In the genomic region with DNA sequence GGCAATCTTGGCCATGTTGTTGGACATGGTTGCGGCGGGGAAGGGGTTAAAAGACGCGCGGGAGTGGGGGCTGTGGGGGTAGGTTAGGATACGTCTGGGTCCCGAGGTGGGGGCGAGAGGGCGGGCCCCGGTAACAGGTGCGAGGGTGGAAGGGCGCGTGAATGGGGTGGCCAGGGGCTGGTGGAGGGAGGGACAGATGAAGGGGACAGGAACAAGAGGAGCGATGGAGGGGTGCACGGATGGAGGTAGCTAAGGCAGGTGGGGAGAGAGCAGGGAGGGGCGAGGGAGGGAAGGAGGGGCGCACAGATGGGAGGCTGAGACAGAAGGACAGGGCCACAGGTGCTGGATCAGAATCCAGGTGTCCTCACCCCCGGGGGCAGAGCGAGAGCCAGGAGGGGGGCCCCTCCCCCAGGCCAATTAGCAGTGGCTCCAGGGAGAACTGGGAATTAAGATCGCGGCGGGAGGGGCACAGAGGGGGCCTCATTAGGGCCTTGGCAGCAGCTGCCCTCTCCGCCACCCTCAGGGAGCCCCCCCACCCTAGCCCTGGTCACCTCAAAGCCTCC, we compare ENCODE assay signal across 8 cellular contexts. TPM values are rescaled to one million over a fixed set of nuclear protein-coding genes. Genes with fewer than 3 reads are reported as not detected.
DNase-seq lines count a peak whose midpoint lies in the region; TF ChIP-seq lines count a peak whose summit lies in the region.
"Had no signal": no experiment of that assay in that cellular context is flagged by ENCODE, and none has a peak within 500 bp of the region (broad histone marks: within the 10 kb centered on the region; RNA-seq: fewer than 3 reads in every experiment).

No MANE protein-coding gene starts in this region.

- no peak overlapping the region for H3T11ph ChIP-seq in H9 (ENCODE audit: low read length)

- no peak overlapping the region for H2BK12ac ChIP-seq in H9 (ENCODE audit: insufficient read length, low read depth, low read length)
- no peak overlapping the region for H2BK12ac ChIP-seq in trophoblast cell (ENCODE audit: low read length)

- H2AFZ ChIP-seq in H9 (ENCODE audit: low read length) = no peak overlapping the region
- H2AFZ ChIP-seq in trophoblast cell (ENCODE audit: insufficient read depth, low read length, poor library complexity) = no peak overlapping the region

- no peaks in the 10 kb centered on the region for H3K79me1 ChIP-seq in H9 (ENCODE audit: insufficient read depth, low read depth, low read length, poor library complexity, severe bottlenecking)
- H3K79me1 ChIP-seq in trophoblast cell (ENCODE audit: low read length) = peaks cover 9% of the 10 kb centered on the region

- H3K27me3 ChIP-seq in H9 (ENCODE audit: insufficient read depth, low read length) (peaks cover 28% of the 10 kb centered on the region), trophoblast cell (ENCODE audit: insufficient read depth, low read length) (peaks cover 17% of the 10 kb centered on the region)

- no peaks in the 10 kb centered on the region for H3K36me3 ChIP-seq in trophoblast cell (ENCODE audit: control insufficient read depth in 1 of 2, insufficient read depth in 2 of 2, low read length in 2 of 2)

- no peaks in the 10 kb centered on the region for H3K36me3 Mint-ChIP-seq in H9 (ENCODE audit: insufficient read depth in 1 of 3, low read depth in 3 of 3)
- no peaks in the 10 kb centered on the region for H3K36me3 Mint-ChIP-seq in chondrocyte (ENCODE audit: low read depth)

- H3K9me3 ChIP-seq in H9 (ENCODE audit: control insufficient read depth, low read depth, low read length) = no peaks in the 10 kb centered on the region
- H3K9me3 ChIP-seq in trophoblast cell (ENCODE audit: insufficient read depth, low read depth, low read length) = peaks cover 3% of the 10 kb centered on the region

- no peak overlapping the region for H4K5ac ChIP-seq in H9 (ENCODE audit: insufficient read length, low read depth, low read length)

- H3K18ac ChIP-seq in H9 (ENCODE audit: insufficient read length, low read depth, low read length) (no peak overlapping the region), trophoblast cell (ENCODE audit: low read length) (no peak overlapping the region)

- H4K91ac ChIP-seq in H9 (ENCODE audit: insufficient read length, low read depth, low read length) (no peak overlapping the region), trophoblast cell (ENCODE audit: low read depth, low read length) (no peak overlapping the region)

- H3K23me2 ChIP-seq in H9 (ENCODE audit: insufficient read length, low read depth, low read length, poor library complexity, severe bottlenecking) = peaks cover 18% of the 10 kb centered on the region

- H2BK20ac ChIP-seq in H9 (ENCODE audit: low read depth, low read length, poor library complexity, severe bottlenecking) = no peak overlapping the region

- DNase-seq in H9 (peak; percentile 61), NCI-H2171 treated with DMSO at 0.1 percent for 48 hours (lab: John Stamatoyannopoulos, UW) (peak; percentile 97), chondrocyte (ENCODE audit: low spot score) (no peak), trophoblast cell (no peak), T1000 (lab: John Stamatoyannopoulos, UW) (no peak), NCI-H2029 (lab: John Stamatoyannopoulos, UW) (no peak)
- no peak for DNase-seq in effector CD4-positive, alpha-beta T cell
- DNase-seq: NCI-H510A treated with DMSO at 0.1 percent for 48 hours had no signal

- H3K23ac ChIP-seq in H9 (ENCODE audit: insufficient read length, low read depth, low read length) (no peak overlapping the region), trophoblast cell (ENCODE audit: low read length) (no peak overlapping the region)

- no peak overlapping the region for H2BK5ac ChIP-seq in H9 (ENCODE audit: insufficient read length, low read length)
- no peak overlapping the region for H2BK5ac ChIP-seq in trophoblast cell (ENCODE audit: low read depth, low read length, poor library complexity)

- no peak overlapping the region for H3K9ac ChIP-seq in H9 (ENCODE audit: extremely low read depth, insufficient read length, low read length)
- no peak overlapping the region for H3K9ac ChIP-seq in trophoblast cell (ENCODE audit: low read length)

- H4K8ac ChIP-seq in H9 (replicated peaks; ENCODE audit: insufficient read length, low read depth, low read length) (no peak overlapping the region), trophoblast cell (ENCODE audit: low read depth, low read length) (no peak overlapping the region)

- H3K4me1 ChIP-seq in H9 (ENCODE audit: insufficient read depth, low read length) = peaks cover 7% of the 10 kb centered on the region; the same call in 1 of the 2 replicates
- peaks cover 14 to 23% of the 10 kb centered on the region in 2 experiments for H3K4me1 ChIP-seq in trophoblast cell (ENCODE audit: control insufficient read depth in 1 of 2, insufficient read depth in 2 of 2, low read length in 2 of 2)

- H3K27me3 Mint-ChIP-seq in H9 (ENCODE audit: low read depth) (peaks cover 45% of the 10 kb centered on the region), chondrocyte (ENCODE audit: low read depth) (peaks cover 2% of the 10 kb centered on the region)

- no peak overlapping the region for H2BK15ac ChIP-seq in H9 (ENCODE audit: low read depth, low read length)

- H3K27ac Mint-ChIP-seq in H9 (no peak overlapping the region), chondrocyte (ENCODE audit: unreplicated experiment) (no peak overlapping the region)

- H3K4ac ChIP-seq in H9 (ENCODE audit: low read depth, low read length) (no peak overlapping the region), trophoblast cell (ENCODE audit: low read depth, low read length) (no peak overlapping the region)

- no peak overlapping the region for H3K14ac ChIP-seq in H9 (ENCODE audit: insufficient read depth, low read length)
- H3K14ac ChIP-seq in trophoblast cell (ENCODE audit: low read length) = no peak overlapping the region

- H3K27ac ChIP-seq in H9 (ENCODE audit: insufficient read length, low read depth, low read length) (no peak overlapping the region), trophoblast cell (ENCODE audit: low read depth, low read length) (no peak overlapping the region)

- H3K4me1 Mint-ChIP-seq in H9 (peaks cover 22 to 30% of the 10 kb centered on the region in 2 experiments), chondrocyte (ENCODE audit: low read depth) (peaks cover 19% of the 10 kb centered on the region)

- H3K56ac ChIP-seq in H9 (ENCODE audit: insufficient read length, low read depth, low read length) = no peak overlapping the region

- no peaks in the 10 kb centered on the region for H3K9me3 Mint-ChIP-seq in H9
- H3K9me3 Mint-ChIP-seq in chondrocyte (ENCODE audit: low read depth) = no peaks in the 10 kb centered on the region

- H4K20me1 ChIP-seq in H9 (ENCODE audit: control insufficient read depth, insufficient read depth, insufficient read length) = no peaks in the 10 kb centered on the region

- H3K4me3 ChIP-seq in trophoblast cell (ENCODE audit: low read depth, low read length) = no peak overlapping the region

- H3K4me3 Mint-ChIP-seq in H9 = peak overlapping the region; percentile 64 to 91
- H3K4me3 Mint-ChIP-seq in chondrocyte (ENCODE audit: unreplicated experiment) = peak overlapping the region; percentile 43

- WGBS in H9 (ENCODE audit: extremely low coverage, insufficient read length, low lambda C conversion rate) = no CpG with 5 or more reads among the region's 23 CpGs
- WGBS in trophoblast cell (ENCODE audit: extremely low coverage, insufficient coverage, insufficient read length) = no CpG with 5 or more reads among the region's 23 CpGs

- H2AK5ac ChIP-seq in H9 (ENCODE audit: insufficient read length, low read length) (no peak overlapping the region), trophoblast cell (ENCODE audit: low read length) (no peak overlapping the region)

- H3K4me2 ChIP-seq in H9 (ENCODE audit: insufficient read depth, insufficient read length, low read length) (peak overlapping the region; percentile 59), trophoblast cell (ENCODE audit: low read length) (peak overlapping the region; percentile 44)

- H3K79me2 ChIP-seq in H9 (ENCODE audit: insufficient read depth, low read length) (no peaks in the 10 kb centered on the region), trophoblast cell (ENCODE audit: control insufficient read depth, insufficient read depth, low read length, poor library complexity) (peaks cover 2% of the 10 kb centered on the region)

- H2BK120ac ChIP-seq in H9 (ENCODE audit: low read depth, low read length, poor library complexity, severe bottlenecking) (no peak overlapping the region), trophoblast cell (ENCODE audit: insufficient read depth, low read length, poor library complexity) (no peak overlapping the region)

- TF ChIP-seq CTCF in H9 (conservative IDR thresholded peaks at IDR 0.05) = no peak
- no peak for TF ChIP-seq CTCF in chondrocyte (IDR thresholded peaks at IDR 0.05)

- H4K12ac ChIP-seq in trophoblast cell (ENCODE audit: low read depth, low read length) = no peak overlapping the region

RNA-seq across cellular contexts. Expression of a gene that starts 1.3 kb away (rescaled TPM):
- total RNA-seq in H9 (2021) (not detected in 2 replicates), chondrocyte (not detected in 3 replicates)
- polyA plus RNA-seq in trophoblast cell (2013) = 2.0 TPM in 1 of 2 replicates, not detected in the other

RNA-seq across cellular contexts. Expression of a gene that starts 9.8 kb away (rescaled TPM):
- total RNA-seq in H9 (2021) = not detected in 2 replicates
- 0.80 to 2.4 TPM (median 2.2 TPM) in 3 replicates for total RNA-seq in chondrocyte
- 0.57 and 0.64 TPM in 2 replicates for polyA plus RNA-seq in trophoblast cell (2013)

RNA-seq across cellular contexts. Expression of a gene that starts 26.2 kb away (rescaled TPM):
- total RNA-seq in H9 (2021) (0.87 and 1.1 TPM in 2 replicates), chondrocyte (17.1 to 18.7 TPM (median 18.5 TPM) in 3 replicates)
- 13.8 and 15.5 TPM in 2 replicates for polyA plus RNA-seq in trophoblast cell (2013)

RNA-seq across cellular contexts. Expression of a gene that starts 33.6 kb away (rescaled TPM):
- total RNA-seq in H9 (2021) (339 and 343 TPM in 2 replicates), chondrocyte (137 to 148 TPM (median 144 TPM) in 3 replicates)
- polyA plus RNA-seq in trophoblast cell (2013) = 312 and 341 TPM in 2 replicates

Comparison
In these comparisons a context has a peak if more than half of its experiments do, and no peak if none do; other contexts are left out.
1. DNase-seq: peak in H9 (single experiment) and NCI-H2171 treated with DMSO at 0.1 percent for 48 hours (single experiment); none in chondrocyte (single experiment), trophoblast cell (0 of 2), T1000 (single experiment), effector CD4-positive, alpha-beta T cell (single experiment) and NCI-H2029 (single experiment).